In the genomic region with DNA sequence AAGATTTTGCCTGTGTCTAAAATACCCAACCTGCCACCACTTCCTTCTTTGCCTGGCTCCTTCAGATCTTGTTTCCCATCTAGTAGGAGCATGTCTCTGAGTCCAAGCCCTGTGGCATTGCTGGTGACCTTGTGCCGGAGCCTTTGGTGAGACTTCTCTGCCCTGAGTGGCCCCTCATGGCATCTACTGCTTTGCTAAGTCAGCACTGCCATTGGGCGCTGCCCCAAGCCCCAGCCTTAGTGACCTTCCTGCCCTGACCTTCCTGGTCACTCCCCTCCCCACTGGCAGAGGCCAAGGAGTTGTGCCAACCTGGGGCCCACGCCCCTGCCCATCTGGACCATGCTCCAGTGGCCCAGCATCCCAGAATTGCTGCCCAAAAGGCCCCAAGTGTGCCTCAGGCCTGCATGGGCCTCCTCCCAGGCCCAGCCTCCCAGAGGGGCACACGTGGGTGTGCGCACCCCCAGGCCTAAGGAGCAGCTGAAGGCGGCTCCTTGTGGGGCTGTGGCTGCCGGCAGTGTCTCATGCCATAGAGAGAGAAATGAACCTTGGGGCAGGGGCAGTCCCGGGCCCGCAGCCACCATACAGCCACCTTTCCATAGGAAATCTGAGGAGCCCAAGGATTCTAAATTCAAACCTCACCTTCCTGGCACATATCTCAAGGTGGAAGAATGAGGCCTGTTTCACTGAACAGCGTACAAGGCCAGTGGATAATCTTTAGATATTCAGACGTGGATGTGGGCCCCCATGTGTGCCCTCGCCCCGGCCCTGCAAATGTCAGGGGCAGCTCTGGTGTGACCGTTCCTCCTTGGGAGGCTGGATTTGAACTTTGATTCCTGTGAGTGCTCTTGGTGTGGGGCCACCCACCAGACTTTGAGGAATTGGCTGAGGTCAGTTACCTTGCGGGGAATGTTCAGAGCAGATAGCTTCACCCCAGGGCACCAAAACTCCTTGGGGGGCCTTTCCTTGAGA, we compare ENCODE assay signal across 19 cellular contexts.
DNase-seq lines count a peak whose midpoint lies in the region; TF ChIP-seq lines count a peak whose summit lies in the region.
"Had no signal": no experiment of that assay in that cellular context is flagged by ENCODE, and none has a peak within 500 bp of the region (broad histone marks: within the 10 kb centered on the region; RNA-seq: fewer than 3 reads in every experiment).

No MANE protein-coding gene starts in this region.

- no peak overlapping the region for H3K9ac ChIP-seq in trophoblast cell (ENCODE audit: low read length)
- H3K9ac ChIP-seq: BLaER1, GM23248 had no signal

- H2BK5ac ChIP-seq in trophoblast cell (ENCODE audit: low read depth, low read length, poor library complexity), result no peak overlapping the region

- H2BK120ac ChIP-seq in trophoblast cell (ENCODE audit: insufficient read depth, low read length, poor library complexity), result no peak overlapping the region

- no peak overlapping the region for H3K4me3 ChIP-seq in esophagus muscularis mucosa
- H3K4me3 ChIP-seq in trophoblast cell (ENCODE audit: low read depth, low read length), result no peak overlapping the region
- H3K4me3 ChIP-seq in vagina, result no peak overlapping the region
- H3K4me3 ChIP-seq: A549, BLaER1, GM12878, GM23248, HAP-1 had no signal

- no peak overlapping the region for H2BK12ac ChIP-seq in trophoblast cell (ENCODE audit: low read length)

- H3K36me3 ChIP-seq in esophagus muscularis mucosa, result no peaks in the 10 kb centered on the region
- no peaks in the 10 kb centered on the region for H3K36me3 ChIP-seq in trophoblast cell (ENCODE audit: control insufficient read depth in 1 of 2, insufficient read depth in 2 of 2, low read length in 2 of 2)
- H3K36me3 ChIP-seq in vagina, result no peaks in the 10 kb centered on the region
- H3K36me3 ChIP-seq: BLaER1, HAP-1 had no signal

- no peaks in the 10 kb centered on the region for H3K79me2 ChIP-seq in trophoblast cell (ENCODE audit: control insufficient read depth, insufficient read depth, low read length, poor library complexity)

- H2AK5ac ChIP-seq in trophoblast cell (ENCODE audit: low read length), result no peak overlapping the region

- peak overlapping the region; percentile 48 for H4K12ac ChIP-seq in trophoblast cell (ENCODE audit: low read depth, low read length)

- H3K14ac ChIP-seq in trophoblast cell (ENCODE audit: low read length), result no peak overlapping the region

- H3K18ac ChIP-seq in trophoblast cell (ENCODE audit: low read length), result no peak overlapping the region

- no peak overlapping the region for H3K4ac ChIP-seq in trophoblast cell (ENCODE audit: low read depth, low read length)

- H3K4me1 ChIP-seq in esophagus muscularis mucosa (no peaks in the 10 kb centered on the region), trophoblast cell (ENCODE audit: control insufficient read depth in 1 of 2, insufficient read depth in 2 of 2, low read length in 2 of 2) (no peaks in the 10 kb centered on the region), vagina (no peaks in the 10 kb centered on the region)
- H3K4me1 ChIP-seq: A549, BLaER1 had no signal

- TF ChIP-seq EP300 in esophagus muscularis mucosa (IDR thresholded peaks at IDR 0.05), result no peak

- H3K4me2 ChIP-seq in trophoblast cell (ENCODE audit: low read length), result no peak overlapping the region
- H3K4me2 ChIP-seq: A549, BLaER1 had no signal

- H2AFZ ChIP-seq in trophoblast cell (ENCODE audit: insufficient read depth, low read length, poor library complexity), result no peak overlapping the region
- H2AFZ ChIP-seq: GM23248 had no signal

- H3K79me1 ChIP-seq in trophoblast cell (ENCODE audit: low read length), result no peaks in the 10 kb centered on the region

- peaks cover 0 to 16% (median 3%) of the 10 kb centered on the region in 4 donors for H3K27me3 ChIP-seq in esophagus muscularis mucosa
- H3K27me3 ChIP-seq in trophoblast cell (ENCODE audit: insufficient read depth, low read length), result no peaks in the 10 kb centered on the region
- H3K27me3 ChIP-seq in vagina, result no peaks in the 10 kb centered on the region
- H3K27me3 ChIP-seq: BLaER1 had no signal

- no peak overlapping the region for H4K91ac ChIP-seq in trophoblast cell (ENCODE audit: low read depth, low read length)

- H3K23ac ChIP-seq in trophoblast cell (ENCODE audit: low read length), result no peak overlapping the region

- TF ChIP-seq CTCF in esophagus muscularis mucosa (IDR thresholded peaks at IDR 0.05), result no peak
- TF ChIP-seq CTCF in vagina (IDR thresholded peaks at IDR 0.05), result no peak

- no peak for TF ChIP-seq POLR2A in esophagus muscularis mucosa (IDR thresholded peaks at IDR 0.05; ENCODE audit: low read depth)
- TF ChIP-seq POLR2A in vagina (IDR thresholded peaks at IDR 0.05), result no peak

- 91% methylated on average over 11 of the region's 15 CpGs for WGBS in esophagus muscularis mucosa
- WGBS in trophoblast cell (ENCODE audit: extremely low coverage, insufficient coverage, insufficient read length), result no CpG with 5 or more reads among the region's 15 CpGs

- intact Hi-C loops in esophagus muscularis mucosa (cut with DNase I), result no loop called here
- intact Hi-C loops in vagina (cut with DNase I), result no loop called here

- no peak overlapping the region for H4K8ac ChIP-seq in trophoblast cell (ENCODE audit: low read depth, low read length)

- H3K27ac ChIP-seq in esophagus muscularis mucosa (replicated peaks in 1 of 4) (no peak overlapping the region), trophoblast cell (ENCODE audit: low read depth, low read length) (no peak overlapping the region), vagina (no peak overlapping the region)
- H3K27ac ChIP-seq: 22Rv1, A549, BLaER1, GM23248, HL-60 had no signal

- peaks cover 0 to 6% (median 2%) of the 10 kb centered on the region in 4 donors for H3K9me3 ChIP-seq in esophagus muscularis mucosa
- peaks cover 4% of the 10 kb centered on the region for H3K9me3 ChIP-seq in trophoblast cell (ENCODE audit: insufficient read depth, low read depth, low read length)
- H3K9me3 ChIP-seq in vagina, result no peaks in the 10 kb centered on the region
- H3K9me3 ChIP-seq: HAP-1 had no signal

- peak; percentile 14 for DNase-seq in DMS79 treated with DMSO at 0.1 percent for 48 hours (lab: John Stamatoyannopoulos, UW)
- DNase-seq in DMS79 (lab: John Stamatoyannopoulos, UW), result no peak
- peak; percentile 85 for DNase-seq in esophagus muscularis mucosa (ENCODE audit: extremely low spot score)
- no peak for DNase-seq in trophoblast cell
- DNase-seq in vagina (ENCODE audit: extremely low spot score in 2 of 2), result peak; percentile 72 to 93
- no peak for DNase-seq in NCI-H1048 (lab: John Stamatoyannopoulos, UW)
- DNase-seq in effector CD8-positive, alpha-beta T cell (lab: John Stamatoyannopoulos, UW), result no peak
- no peak for DNase-seq in SKM-1 treated with dmso at 0.1 percent for 144 hours (lab: John Stamatoyannopoulos, UW; ENCODE audit: unreplicated experiment)
- DNase-seq: CD4-positive, alpha-beta memory T cell; DMS153; DND-41; EL; GM23248 had no signal

Comparison
In these comparisons a context has a peak if more than half of its experiments do, and no peak if none do; other contexts are left out.
1. DNase-seq: peak in DMS79 treated with DMSO at 0.1 percent for 48 hours (single experiment), esophagus muscularis mucosa (single experiment) and vagina (2 of 2); none in DMS79 (single experiment), trophoblast cell (0 of 2), NCI-H1048 (single experiment), effector CD8-positive, alpha-beta T cell (single experiment) and SKM-1 treated with dmso at 0.1 percent for 144 hours (single experiment).